In the genomic region with DNA sequence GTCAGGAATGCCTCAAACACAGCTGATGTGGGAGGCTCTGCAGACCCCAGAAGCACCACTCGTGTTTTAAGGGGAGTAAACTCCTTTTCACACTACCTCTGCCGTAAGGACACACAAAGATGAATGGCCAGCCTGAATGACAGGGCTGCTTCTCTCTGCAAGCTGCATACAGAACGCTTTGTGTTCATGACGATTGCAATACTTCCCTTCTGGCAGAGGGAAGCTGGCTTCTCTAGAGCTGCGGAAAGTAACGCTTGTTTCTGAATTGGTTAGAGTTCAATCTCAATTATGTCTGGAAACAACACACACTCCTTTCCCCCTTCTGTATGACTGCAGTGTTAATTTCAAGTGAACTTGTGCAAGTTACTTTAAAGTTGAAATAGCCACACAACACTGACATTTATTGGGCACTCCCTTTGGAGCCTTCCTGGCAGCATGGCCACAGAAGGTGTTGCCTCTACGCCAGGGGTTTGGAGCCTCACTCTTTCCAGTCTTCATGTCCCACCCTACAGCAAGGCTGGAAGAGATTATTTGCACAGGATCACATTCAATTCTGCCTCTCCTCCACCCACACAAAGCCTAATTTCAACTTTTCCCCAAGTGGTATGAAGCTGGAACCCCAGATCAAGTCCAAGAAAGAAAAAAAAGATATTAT, we compare ENCODE assay signal across 17 cellular contexts.
DNase-seq lines count a peak whose midpoint lies in the region; ATAC-seq, FAIRE-seq and TF ChIP-seq lines count a peak whose summit lies in the region.
"Had no signal": no experiment of that assay in that cellular context is flagged by ENCODE, and none has a peak within 500 bp of the region (broad histone marks: within the 10 kb centered on the region; RNA-seq: fewer than 3 reads in every experiment).

No MANE protein-coding gene starts in this region.

- no peak overlapping the region for H3K4me2 ChIP-seq in endothelial cell of umbilical vein (ENCODE audit: insufficient read depth, low read length)
- no peak overlapping the region for H3K4me2 ChIP-seq in mesenchymal stem cell (ENCODE audit: low read length, poor library complexity, severe bottlenecking)
- H3K4me2 ChIP-seq in skeletal muscle satellite cell (ENCODE audit: low read length): peak overlapping the region; percentile 50
- H3K4me2 ChIP-seq: BLaER1 had no signal

- no peak overlapping the region for H2BK5ac ChIP-seq in mesenchymal stem cell (ENCODE audit: low read depth, low read length, poor library complexity, severe bottlenecking)

- intact Hi-C loops in endothelial cell of umbilical vein (cut with micrococcal nuclease): loop anchor here (1.0 to 5.0 kb wide), 3 partner anchors 43 to 619 kb away; a partner anchor contains a TSS

- H3K18ac ChIP-seq in mesenchymal stem cell (ENCODE audit: low read depth in 1 of 2, low read length in 2 of 2): no peak overlapping the region

- peak overlapping the region; percentile 10 for H2AFZ ChIP-seq in endothelial cell of umbilical vein (ENCODE audit: low read depth, low read length)
- no peak overlapping the region for H2AFZ ChIP-seq in mesenchymal stem cell (ENCODE audit: low read depth, low read length)

- H4K8ac ChIP-seq in mesenchymal stem cell (ENCODE audit: low read length): no peak overlapping the region

- no peak overlapping the region for H3K9ac ChIP-seq in endothelial cell of umbilical vein (replicated peaks; ENCODE audit: extremely low read depth, insufficient read depth, low read length)
- H3K9ac ChIP-seq in mesenchymal stem cell (ENCODE audit: low read length): no peak overlapping the region
- H3K9ac ChIP-seq in skeletal muscle satellite cell (ENCODE audit: low read depth, low read length): peak overlapping the region; percentile 52
- H3K9ac ChIP-seq: BLaER1 had no signal

- ATAC-seq in HG03025 (IDR thresholded peaks at IDR 0.05; ENCODE audit: low FRiP score, unreplicated experiment): no peak

- H3K79me1 ChIP-seq in mesenchymal stem cell (replicated peaks; ENCODE audit: low read length, poor library complexity, severe bottlenecking): no peaks in the 10 kb centered on the region

- TF ChIP-seq POLR2A in endothelial cell of umbilical vein (IDR thresholded peaks at IDR 0.05; ENCODE audit: low read depth, low read length): no peak

- H3K9me3 ChIP-seq in SJCRH30 (replicated peaks) (peaks cover 6% of the 10 kb centered on the region; the same call in 1 of the 2 replicates), endothelial cell of umbilical vein (replicated peaks; ENCODE audit: control insufficient read depth, insufficient read depth, low read length) (no peaks in the 10 kb centered on the region), mesenchymal stem cell (ENCODE audit: control insufficient read depth, low read length) (no peaks in the 10 kb centered on the region), skeletal muscle satellite cell (replicated peaks; ENCODE audit: low read length) (no peaks in the 10 kb centered on the region)
- H3K9me3 ChIP-seq: BLaER1 had no signal

- no peaks in the 10 kb centered on the region for H3K79me2 ChIP-seq in endothelial cell of umbilical vein (ENCODE audit: control insufficient read depth, insufficient read depth, low read length)

- DNase-seq in SJCRH30 (peak; percentile 43 to 73), endothelial cell of umbilical vein (ENCODE audit: low read depth, low spot score) (peak; percentile 57), mesenchymal stem cell (no peak), NCI-H2196 treated with DMSO at 0.1 percent for 48 hours (lab: John Stamatoyannopoulos, UW; ENCODE audit: unreplicated experiment) (no peak), MV-4-11 (lab: John Stamatoyannopoulos, UW) (no peak), KG1 (lab: John Stamatoyannopoulos, UW) (no peak)
- DNase-seq: activated CD4-positive, alpha-beta T cell treated with anti-CD3 and anti-CD28 coated beads, Interleukin-2, amount 50 U/mL, for 1 hour; activated T-cell treated with anti-CD3 and anti-CD28 coated beads, Interleukin-2, amount 50 U/mL, for 24 hours; DMS79; naive B cell; NCI-H1417 treated with DMSO at 0.1 percent for 48 hours; stimulated activated CD4-positive, alpha-beta T cell treated with anti-CD3 and anti-CD28 coated beads, Interleukin-2, amount 100 ng/mL, for 48 hours had no signal

- peak overlapping the region; percentile 89 for H2AK5ac ChIP-seq in mesenchymal stem cell (ENCODE audit: low read length, severe bottlenecking)

- H3K27me3 ChIP-seq in SJCRH30: no peaks in the 10 kb centered on the region
- H3K27me3 ChIP-seq in endothelial cell of umbilical vein (ENCODE audit: control insufficient read depth in 2 of 2, insufficient read depth in 2 of 2, low read length in 2 of 2): no peaks in the 10 kb centered on the region
- no peaks in the 10 kb centered on the region for H3K27me3 ChIP-seq in mesenchymal stem cell (ENCODE audit: control insufficient read depth in 1 of 2, insufficient read depth in 1 of 2, low read length in 2 of 2)
- H3K27me3 ChIP-seq in skeletal muscle satellite cell (ENCODE audit: control insufficient read depth, insufficient read depth, low read length): no peaks in the 10 kb centered on the region
- H3K27me3 ChIP-seq: BLaER1 had no signal

- TF ChIP-seq CTCF in endothelial cell of umbilical vein (IDR thresholded peaks at IDR 0.05; ENCODE audit: extremely low read depth in 1 of 2, insufficient read depth in 1 of 2, low read depth in 1 of 2, low read length in 2 of 2): no peak

- no peaks in the 10 kb centered on the region for H3K9me1 ChIP-seq in endothelial cell of umbilical vein (replicated peaks; ENCODE audit: control insufficient read depth, extremely low read depth, insufficient read depth, low read length)

- H3K27ac ChIP-seq in SJCRH30 (peak overlapping the region; percentile 98), endothelial cell of umbilical vein (ENCODE audit: insufficient read depth, low read depth, low read length) (no peak overlapping the region), mesenchymal stem cell (ENCODE audit: low read length, poor library complexity, severe bottlenecking) (peak overlapping the region; percentile 25)
- H3K27ac ChIP-seq: BLaER1, coronary artery had no signal

- H3K14ac ChIP-seq in mesenchymal stem cell (ENCODE audit: low read length in 2 of 2): no peak overlapping the region

- H3K4me1 ChIP-seq in SJCRH30 (peaks cover 47% of the 10 kb centered on the region), endothelial cell of umbilical vein (ENCODE audit: control insufficient read depth, extremely low read depth, insufficient read depth, low read length) (peaks cover 3% of the 10 kb centered on the region), mesenchymal stem cell (ENCODE audit: control insufficient read depth, insufficient read depth, low read depth, low read length) (peaks cover 6% of the 10 kb centered on the region), skeletal muscle satellite cell (ENCODE audit: control insufficient read depth, insufficient read depth, low read length) (peaks cover 30% of the 10 kb centered on the region)
- H3K4me1 ChIP-seq: BLaER1 had no signal

- H3K23ac ChIP-seq in mesenchymal stem cell (ENCODE audit: low read length in 2 of 2): peak overlapping the region in 1 of 2 experiments; percentile 85

- H3K36me3 ChIP-seq in SJCRH30 (no peaks in the 10 kb centered on the region), endothelial cell of umbilical vein (ENCODE audit: control insufficient read depth in 2 of 2, extremely low read depth in 1 of 2, insufficient read depth in 2 of 2, low read length in 2 of 2) (no peaks in the 10 kb centered on the region), mesenchymal stem cell (ENCODE audit: control insufficient read depth in 1 of 2, insufficient read depth in 2 of 2, low read depth in 1 of 2, low read length in 2 of 2) (no peaks in the 10 kb centered on the region), skeletal muscle satellite cell (ENCODE audit: insufficient read depth, low read length) (no peaks in the 10 kb centered on the region)
- H3K36me3 ChIP-seq: BLaER1 had no signal

- CTCF ChIA-PET in endothelial cell of umbilical vein (lab: Charles Lee): interaction anchor here (1.2 to 1.5 kb wide), 3 partner anchors 44 to 619 kb away, joined by 3 to 6 read pairs (median 6); no protein-coding TSS in a partner anchor

- FAIRE-seq in endothelial cell of umbilical vein (lab: Jason Lieb, UNC): no peak
- FAIRE-seq: TTC549 had no signal

- dilution Hi-C loops in endothelial cell of umbilical vein (cut with MboI; ENCODE audit: extremely low pct_ligation_motif_present, low sequenced_read_pairs): no loop called here

- H2BK15ac ChIP-seq in mesenchymal stem cell (ENCODE audit: low read depth, poor library complexity, severe bottlenecking): no peak overlapping the region

- H2BK120ac ChIP-seq in mesenchymal stem cell (ENCODE audit: low read depth, low read length): no peak overlapping the region

- POLR2A ChIA-PET in endothelial cell of umbilical vein (lab: Charles Lee): interaction anchor here (1.5 kb wide), 1 partner anchor 617 kb away, joined by 6 read pairs; a partner anchor contains a TSS

- no peak overlapping the region for H2BK12ac ChIP-seq in mesenchymal stem cell (ENCODE audit: low read length in 2 of 2)

- H4K91ac ChIP-seq in mesenchymal stem cell (ENCODE audit: low read length): no peak overlapping the region

- H3K4me3 ChIP-seq in SJCRH30 (no peak overlapping the region), endothelial cell of umbilical vein (replicated peaks in 1 of 3; ENCODE audit: insufficient read depth in 1 of 3, low read depth in 1 of 3, low read length in 3 of 3) (no peak overlapping the region), mesenchymal stem cell (ENCODE audit: insufficient read depth in 1 of 2, low read depth in 1 of 2, low read length in 2 of 2) (peak overlapping the region in 1 of 2 experiments; percentile 6), skeletal muscle satellite cell (ENCODE audit: low read length) (peak overlapping the region; percentile 2)
- H3K4me3 ChIP-seq: BLaER1, coronary artery had no signal

- H4K20me1 ChIP-seq in endothelial cell of umbilical vein (replicated peaks; ENCODE audit: control insufficient read depth, extremely low read depth, insufficient read depth, low read length): no peaks in the 10 kb centered on the region
- H4K20me1 ChIP-seq: BLaER1 had no signal

- no TSS peak for BruUV-seq in endothelial cell of umbilical vein (replicated peaks; lab: Mats Ljungman, UMichigan)

- H3K4ac ChIP-seq in mesenchymal stem cell (ENCODE audit: low read depth in 1 of 2, low read length in 2 of 2): no peak overlapping the region

- 95% methylated on average over 5 of the region's 7 CpGs for WGBS in mesenchymal stem cell

TF ChIP-seq in endothelial cell of umbilical vein, 7 proteins besides CTCF, POLR2A, EP300 and RAD21 (continues in another document):
- TF ChIP-seq MYC (IDR thresholded peaks at IDR 0.05; ENCODE audit: low read depth, low read length) (no peak), FOS (IDR thresholded peaks at IDR 0.05; ENCODE audit: borderline replicate concordance, insufficient read depth, low read length) (no peak), GATA2 (IDR thresholded peaks at IDR 0.05; ENCODE audit: insufficient read depth, insufficient read length, low read depth, low read length) (no peak), EZH2 (IDR thresholded peaks at IDR 0.05; ENCODE audit: borderline replicate concordance, low read depth, low read length, severe bottlenecking) (no peak)
- TF ChIP-seq, protein P1, sequence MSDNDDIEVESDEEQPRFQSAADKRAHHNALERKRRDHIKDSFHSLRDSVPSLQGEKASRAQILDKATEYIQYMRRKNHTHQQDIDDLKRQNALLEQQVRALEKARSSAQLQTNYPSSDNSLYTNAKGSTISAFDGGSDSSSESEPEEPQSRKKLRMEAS (IDR thresholded peaks at IDR 0.05; ENCODE audit: insufficient read depth, insufficient read length): no peak

Comparison
In these comparisons a context has a peak if more than half of its experiments do, and no peak if none do; other contexts are left out.
1. DNase-seq: peak in SJCRH30 (2 of 2) and endothelial cell of umbilical vein (single experiment); none in mesenchymal stem cell (single experiment), NCI-H2196 treated with DMSO at 0.1 percent for 48 hours (single experiment), MV-4-11 (single experiment) and KG1 (single experiment).